Comparison of ENCODE assay signal across 1 cellular context in the genomic region with DNA sequence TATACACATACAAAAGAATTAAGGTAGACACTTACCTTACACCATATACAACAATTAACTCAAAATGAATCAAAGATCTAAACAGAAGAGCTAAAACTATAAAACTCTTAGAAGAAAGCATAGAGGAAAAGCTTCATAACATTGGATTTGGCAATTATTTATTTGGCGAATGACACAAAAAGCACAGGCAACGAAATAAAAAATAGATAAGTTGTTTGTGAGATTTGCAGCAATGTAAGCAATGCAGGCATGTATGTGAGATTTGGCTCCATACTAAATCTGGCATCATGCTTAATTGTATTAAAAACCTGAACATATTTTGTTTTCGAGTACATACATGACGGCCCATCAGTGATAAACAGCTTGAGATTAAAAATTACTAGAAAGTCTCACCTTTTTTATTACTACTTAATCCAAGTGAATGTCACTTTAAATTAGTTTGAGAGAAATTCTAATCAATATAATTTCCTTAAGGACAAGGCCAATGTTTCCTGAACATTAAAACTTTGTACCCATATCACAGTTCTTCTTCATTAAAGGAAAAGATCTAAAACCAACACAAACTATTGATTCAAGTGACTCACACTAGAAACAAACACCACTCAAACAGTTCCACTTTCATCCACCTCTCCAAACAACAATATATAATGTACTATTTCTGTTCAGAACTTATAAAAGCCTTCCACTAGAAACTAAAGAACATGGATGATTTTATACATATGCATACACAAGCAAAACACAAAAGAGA.
A peak's percentile ranks its signal among the peaks of the same experiment; 100 is the strongest.
TF ChIP-seq lines count a peak whose summit lies in the region.

No MANE protein-coding gene starts in this region.

TF ChIP-seq in HepG2, 621 proteins besides CTCF, POLR2A, EP300 and RAD21 (continued from another document):
- TF ChIP-seq RBAK (CRISPR knock-in tag; IDR thresholded peaks at IDR 0.05) (no peak), THAP11 (CRISPR knock-in tag; IDR thresholded peaks at IDR 0.05) (peak; percentile 25; the same call in 1 of the 2 replicates), HMG20A (CRISPR knock-in tag; IDR thresholded peaks at IDR 0.05; ENCODE audit: borderline replicate concordance) (peak; percentile 37; the same call in 1 of the 2 replicates), ZNF713 (CRISPR knock-in tag; IDR thresholded peaks at IDR 0.05) (no peak), HDAC6 (IDR thresholded peaks at IDR 0.05; ENCODE audit: low read depth, low read length) (no peak), ZNF782 (CRISPR knock-in tag; IDR thresholded peaks at IDR 0.05; ENCODE audit: borderline replicate concordance) (no peak), ZSCAN25 (CRISPR knock-in tag; IDR thresholded peaks at IDR 0.05) (no peak), FOXP1 (IDR thresholded peaks at IDR 0.05) (no peak), FOXP1 (CRISPR knock-in tag; IDR thresholded peaks at IDR 0.05) (peak; percentile 62), HNRNPUL1 (IDR thresholded peaks at IDR 0.05; ENCODE audit: low read depth, low read length) (no peak), KDM1A (CRISPR knock-in tag; IDR thresholded peaks at IDR 0.05) (peak; percentile 49; the same call in 1 of the 2 replicates), ZNF30 (CRISPR knock-in tag; IDR thresholded peaks at IDR 0.05) (no peak), FOXA3 (CRISPR knock-in tag; IDR thresholded peaks at IDR 0.05) (peak; percentile 72), ZNF678 (CRISPR knock-in tag; IDR thresholded peaks at IDR 0.05) (no peak), ISL2 (CRISPR knock-in tag; IDR thresholded peaks at IDR 0.05) (0 out of 2 replicates have a peak, but pooled peaks have one; percentile 29), GATA4 (IDR thresholded peaks at IDR 0.05; ENCODE audit: borderline replicate concordance, low read depth) (no peak), ZNF333 (CRISPR knock-in tag; IDR thresholded peaks at IDR 0.05; ENCODE audit: borderline replicate concordance) (no peak), SUZ12 (IDR thresholded peaks at IDR 0.05; ENCODE audit: low read depth, low read length) (no peak), GATAD2A (CRISPR knock-in tag; IDR thresholded peaks at IDR 0.05) (peak; percentile 69; the same call in 1 of the 2 replicates), KDM2A (CRISPR knock-in tag; IDR thresholded peaks at IDR 0.05; ENCODE audit: borderline replicate concordance, low read depth) (no peak), NFYB (CRISPR knock-in tag; IDR thresholded peaks at IDR 0.05) (no peak), TOPORS (CRISPR knock-in tag; IDR thresholded peaks at IDR 0.05) (no peak), KLF9 (CRISPR knock-in tag; IDR thresholded peaks at IDR 0.05; ENCODE audit: low read depth) (no peak), STAT5B (CRISPR knock-in tag; IDR thresholded peaks at IDR 0.05) (no peak), ZNF761 (CRISPR knock-in tag; conservative IDR thresholded peaks at IDR 0.05) (no peak), ZNF530 (CRISPR knock-in tag; IDR thresholded peaks at IDR 0.05; ENCODE audit: low read depth) (no peak), ZNF350 (CRISPR knock-in tag; IDR thresholded peaks at IDR 0.05; ENCODE audit: borderline replicate concordance, low read depth) (no peak), FOXK2 (IDR thresholded peaks at IDR 0.05) (no peak)
- TF ChIP-seq, protein P1, sequence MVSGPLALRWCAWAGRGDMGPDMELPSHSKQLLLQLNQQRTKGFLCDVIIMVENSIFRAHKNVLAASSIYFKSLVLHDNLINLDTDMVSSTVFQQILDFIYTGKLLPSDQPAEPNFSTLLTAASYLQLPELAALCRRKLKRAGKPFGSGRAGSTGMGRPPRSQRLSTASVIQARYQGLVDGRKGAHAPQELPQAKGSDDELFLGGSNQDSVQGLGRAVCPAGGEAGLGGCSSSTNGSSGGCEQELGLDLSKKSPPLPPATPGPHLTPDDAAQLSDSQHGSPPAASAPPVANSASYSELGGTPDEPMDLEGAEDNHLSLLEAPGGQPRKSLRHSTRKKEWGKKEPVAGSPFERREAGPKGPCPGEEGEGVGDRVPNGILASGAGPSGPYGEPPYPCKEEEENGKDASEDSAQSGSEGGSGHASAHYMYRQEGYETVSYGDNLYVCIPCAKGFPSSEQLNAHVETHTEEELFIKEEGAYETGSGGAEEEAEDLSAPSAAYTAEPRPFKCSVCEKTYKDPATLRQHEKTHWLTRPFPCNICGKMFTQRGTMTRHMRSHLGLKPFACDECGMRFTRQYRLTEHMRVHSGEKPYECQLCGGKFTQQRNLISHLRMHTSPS (CRISPR knock-in tag; IDR thresholded peaks at IDR 0.05; ENCODE audit: low read depth) = no peak
- TF ChIP-seq, protein P2, sequence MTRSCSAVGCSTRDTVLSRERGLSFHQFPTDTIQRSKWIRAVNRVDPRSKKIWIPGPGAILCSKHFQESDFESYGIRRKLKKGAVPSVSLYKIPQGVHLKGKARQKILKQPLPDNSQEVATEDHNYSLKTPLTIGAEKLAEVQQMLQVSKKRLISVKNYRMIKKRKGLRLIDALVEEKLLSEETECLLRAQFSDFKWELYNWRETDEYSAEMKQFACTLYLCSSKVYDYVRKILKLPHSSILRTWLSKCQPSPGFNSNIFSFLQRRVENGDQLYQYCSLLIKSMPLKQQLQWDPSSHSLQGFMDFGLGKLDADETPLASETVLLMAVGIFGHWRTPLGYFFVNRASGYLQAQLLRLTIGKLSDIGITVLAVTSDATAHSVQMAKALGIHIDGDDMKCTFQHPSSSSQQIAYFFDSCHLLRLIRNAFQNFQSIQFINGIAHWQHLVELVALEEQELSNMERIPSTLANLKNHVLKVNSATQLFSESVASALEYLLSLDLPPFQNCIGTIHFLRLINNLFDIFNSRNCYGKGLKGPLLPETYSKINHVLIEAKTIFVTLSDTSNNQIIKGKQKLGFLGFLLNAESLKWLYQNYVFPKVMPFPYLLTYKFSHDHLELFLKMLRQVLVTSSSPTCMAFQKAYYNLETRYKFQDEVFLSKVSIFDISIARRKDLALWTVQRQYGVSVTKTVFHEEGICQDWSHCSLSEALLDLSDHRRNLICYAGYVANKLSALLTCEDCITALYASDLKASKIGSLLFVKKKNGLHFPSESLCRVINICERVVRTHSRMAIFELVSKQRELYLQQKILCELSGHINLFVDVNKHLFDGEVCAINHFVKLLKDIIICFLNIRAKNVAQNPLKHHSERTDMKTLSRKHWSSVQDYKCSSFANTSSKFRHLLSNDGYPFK (CRISPR knock-in tag; IDR thresholded peaks at IDR 0.05; ENCODE audit: borderline replicate concordance) = no peak
- TF ChIP-seq, protein P3, sequence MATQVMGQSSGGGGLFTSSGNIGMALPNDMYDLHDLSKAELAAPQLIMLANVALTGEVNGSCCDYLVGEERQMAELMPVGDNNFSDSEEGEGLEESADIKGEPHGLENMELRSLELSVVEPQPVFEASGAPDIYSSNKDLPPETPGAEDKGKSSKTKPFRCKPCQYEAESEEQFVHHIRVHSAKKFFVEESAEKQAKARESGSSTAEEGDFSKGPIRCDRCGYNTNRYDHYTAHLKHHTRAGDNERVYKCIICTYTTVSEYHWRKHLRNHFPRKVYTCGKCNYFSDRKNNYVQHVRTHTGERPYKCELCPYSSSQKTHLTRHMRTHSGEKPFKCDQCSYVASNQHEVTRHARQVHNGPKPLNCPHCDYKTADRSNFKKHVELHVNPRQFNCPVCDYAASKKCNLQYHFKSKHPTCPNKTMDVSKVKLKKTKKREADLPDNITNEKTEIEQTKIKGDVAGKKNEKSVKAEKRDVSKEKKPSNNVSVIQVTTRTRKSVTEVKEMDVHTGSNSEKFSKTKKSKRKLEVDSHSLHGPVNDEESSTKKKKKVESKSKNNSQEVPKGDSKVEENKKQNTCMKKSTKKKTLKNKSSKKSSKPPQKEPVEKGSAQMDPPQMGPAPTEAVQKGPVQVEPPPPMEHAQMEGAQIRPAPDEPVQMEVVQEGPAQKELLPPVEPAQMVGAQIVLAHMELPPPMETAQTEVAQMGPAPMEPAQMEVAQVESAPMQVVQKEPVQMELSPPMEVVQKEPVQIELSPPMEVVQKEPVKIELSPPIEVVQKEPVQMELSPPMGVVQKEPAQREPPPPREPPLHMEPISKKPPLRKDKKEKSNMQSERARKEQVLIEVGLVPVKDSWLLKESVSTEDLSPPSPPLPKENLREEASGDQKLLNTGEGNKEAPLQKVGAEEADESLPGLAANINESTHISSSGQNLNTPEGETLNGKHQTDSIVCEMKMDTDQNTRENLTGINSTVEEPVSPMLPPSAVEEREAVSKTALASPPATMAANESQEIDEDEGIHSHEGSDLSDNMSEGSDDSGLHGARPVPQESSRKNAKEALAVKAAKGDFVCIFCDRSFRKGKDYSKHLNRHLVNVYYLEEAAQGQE (IDR thresholded peaks at IDR 0.05; ENCODE audit: borderline replicate concordance in 1 of 2, low read depth in 1 of 2, low read length in 2 of 2) = no peak
- TF ChIP-seq, protein P4, sequence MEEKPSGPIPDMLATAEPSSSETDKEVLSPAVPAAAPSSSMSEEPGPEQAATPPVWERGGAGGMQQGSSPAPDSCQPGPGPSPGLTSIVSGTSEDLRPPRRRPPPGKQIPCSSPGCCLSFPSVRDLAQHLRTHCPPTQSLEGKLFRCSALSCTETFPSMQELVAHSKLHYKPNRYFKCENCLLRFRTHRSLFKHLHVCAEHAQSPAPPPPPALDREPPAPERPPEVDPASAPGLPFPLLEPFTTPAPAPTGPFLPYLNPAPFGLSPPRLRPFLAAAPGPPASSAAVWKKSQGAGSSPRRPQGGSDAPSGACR (CRISPR knock-in tag; IDR thresholded peaks at IDR 0.05) = no peak
- TF ChIP-seq, protein P5, sequence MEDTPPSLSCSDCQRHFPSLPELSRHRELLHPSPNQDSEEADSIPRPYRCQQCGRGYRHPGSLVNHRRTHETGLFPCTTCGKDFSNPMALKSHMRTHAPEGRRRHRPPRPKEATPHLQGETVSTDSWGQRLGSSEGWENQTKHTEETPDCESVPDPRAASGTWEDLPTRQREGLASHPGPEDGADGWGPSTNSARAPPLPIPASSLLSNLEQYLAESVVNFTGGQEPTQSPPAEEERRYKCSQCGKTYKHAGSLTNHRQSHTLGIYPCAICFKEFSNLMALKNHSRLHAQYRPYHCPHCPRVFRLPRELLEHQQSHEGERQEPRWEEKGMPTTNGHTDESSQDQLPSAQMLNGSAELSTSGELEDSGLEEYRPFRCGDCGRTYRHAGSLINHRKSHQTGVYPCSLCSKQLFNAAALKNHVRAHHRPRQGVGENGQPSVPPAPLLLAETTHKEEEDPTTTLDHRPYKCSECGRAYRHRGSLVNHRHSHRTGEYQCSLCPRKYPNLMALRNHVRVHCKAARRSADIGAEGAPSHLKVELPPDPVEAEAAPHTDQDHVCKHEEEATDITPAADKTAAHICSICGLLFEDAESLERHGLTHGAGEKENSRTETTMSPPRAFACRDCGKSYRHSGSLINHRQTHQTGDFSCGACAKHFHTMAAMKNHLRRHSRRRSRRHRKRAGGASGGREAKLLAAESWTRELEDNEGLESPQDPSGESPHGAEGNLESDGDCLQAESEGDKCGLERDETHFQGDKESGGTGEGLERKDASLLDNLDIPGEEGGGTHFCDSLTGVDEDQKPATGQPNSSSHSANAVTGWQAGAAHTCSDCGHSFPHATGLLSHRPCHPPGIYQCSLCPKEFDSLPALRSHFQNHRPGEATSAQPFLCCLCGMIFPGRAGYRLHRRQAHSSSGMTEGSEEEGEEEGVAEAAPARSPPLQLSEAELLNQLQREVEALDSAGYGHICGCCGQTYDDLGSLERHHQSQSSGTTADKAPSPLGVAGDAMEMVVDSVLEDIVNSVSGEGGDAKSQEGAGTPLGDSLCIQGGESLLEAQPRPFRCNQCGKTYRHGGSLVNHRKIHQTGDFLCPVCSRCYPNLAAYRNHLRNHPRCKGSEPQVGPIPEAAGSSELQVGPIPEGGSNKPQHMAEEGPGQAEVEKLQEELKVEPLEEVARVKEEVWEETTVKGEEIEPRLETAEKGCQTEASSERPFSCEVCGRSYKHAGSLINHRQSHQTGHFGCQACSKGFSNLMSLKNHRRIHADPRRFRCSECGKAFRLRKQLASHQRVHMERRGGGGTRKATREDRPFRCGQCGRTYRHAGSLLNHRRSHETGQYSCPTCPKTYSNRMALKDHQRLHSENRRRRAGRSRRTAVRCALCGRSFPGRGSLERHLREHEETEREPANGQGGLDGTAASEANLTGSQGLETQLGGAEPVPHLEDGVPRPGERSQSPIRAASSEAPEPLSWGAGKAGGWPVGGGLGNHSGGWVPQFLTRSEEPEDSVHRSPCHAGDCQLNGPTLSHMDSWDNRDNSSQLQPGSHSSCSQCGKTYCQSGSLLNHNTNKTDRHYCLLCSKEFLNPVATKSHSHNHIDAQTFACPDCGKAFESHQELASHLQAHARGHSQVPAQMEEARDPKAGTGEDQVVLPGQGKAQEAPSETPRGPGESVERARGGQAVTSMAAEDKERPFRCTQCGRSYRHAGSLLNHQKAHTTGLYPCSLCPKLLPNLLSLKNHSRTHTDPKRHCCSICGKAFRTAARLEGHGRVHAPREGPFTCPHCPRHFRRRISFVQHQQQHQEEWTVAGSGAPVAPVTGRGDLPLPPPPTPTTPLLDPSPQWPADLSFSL (CRISPR knock-in tag; IDR thresholded peaks at IDR 0.05) = no peak
- TF ChIP-seq, protein P6, sequence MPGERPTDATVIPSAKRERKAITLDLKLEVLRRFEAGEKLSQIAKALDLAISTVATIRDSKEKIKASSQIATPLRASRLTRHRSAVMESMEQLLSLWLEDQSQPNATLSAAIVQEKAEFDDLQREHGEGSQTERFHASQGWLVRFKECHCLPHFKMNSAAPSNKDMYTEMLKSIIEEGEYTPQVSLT (CRISPR knock-in tag; IDR thresholded peaks at IDR 0.05; ENCODE audit: borderline replicate concordance, low read depth) = no peak
